9 cellular contexts compared by ENCODE assay signal in genomic region chr6:56595490-56596122, GRCh38. TPM values are rescaled to one million over a fixed set of nuclear protein-coding genes. Genes with fewer than 3 reads are reported as not detected.
A peak's percentile ranks its signal among the peaks of the same experiment; 100 is the strongest.
DNase-seq lines count a peak whose midpoint lies in the region; ATAC-seq and TF ChIP-seq lines count a peak whose summit lies in the region.
"Had no signal": no experiment of that assay in that cellular context is flagged by ENCODE, and none has a peak within 500 bp of the region (broad histone marks: within the 10 kb centered on the region; RNA-seq: fewer than 3 reads in every experiment).

No MANE protein-coding gene starts in this region.

- H3K27me3 Mint-ChIP-seq in T-helper 2 cell treated with Interferon-gamma antibody and Interleukin-4, amounts not matched to agents 5 μg/mL and 100 μg/mL, for 36 hours (ENCODE audit: low read depth): no peaks in the 10 kb centered on the region
- no peaks in the 10 kb centered on the region for H3K27me3 Mint-ChIP-seq in central memory CD8-positive, alpha-beta T cell

- no peak for TF ChIP-seq POLR2A in right lobe of liver (IDR thresholded peaks at IDR 0.05)

- H3K4me3 ChIP-seq in right lobe of liver: no peak overlapping the region

- ATAC-seq in HG02610 (IDR thresholded peaks at IDR 0.05; ENCODE audit: unreplicated experiment): peak; percentile 35
- ATAC-seq in central memory CD8-positive, alpha-beta T cell (replicated peaks; ENCODE audit: extremely low read depth, poor library complexity, severe bottlenecking): peak; percentile 70
- ATAC-seq in right lobe of liver: peak; percentile 56 to 70 (median 68)

- H3K9me3 ChIP-seq in right lobe of liver: no peaks in the 10 kb centered on the region

- peak; percentile 18 to 66 for DNase-seq in NCI-H524 (lab: John Stamatoyannopoulos, UW)
- no peak for DNase-seq in NCI-H524 treated with DMSO at 0.1 percent for 48 hours (lab: John Stamatoyannopoulos, UW)
- peak; percentile 2 to 79 (median 31) for DNase-seq in NCI-H1417 (lab: John Stamatoyannopoulos, UW)
- peak; percentile 34 for DNase-seq in T-helper 2 cell treated with Interferon-gamma antibody and Interleukin-4, amounts not matched to agents 5 μg/mL and 100 μg/mL, for 36 hours (ENCODE audit: low spot score)
- no peak for DNase-seq in central memory CD8-positive, alpha-beta T cell (ENCODE audit: low spot score in 2 of 2)
- DNase-seq in right lobe of liver: no peak
- DNase-seq in stimulated activated CD8-positive, alpha-beta memory T cell treated with anti-CD3 and anti-CD28 coated beads, Interleukin-7, amount 100 ng/mL, for 4 hours (ENCODE audit: low read depth in 2 of 2): peak; percentile 1 to 8

- peaks cover 25% of the 10 kb centered on the region for H3K4me1 Mint-ChIP-seq in T-helper 2 cell treated with Interferon-gamma antibody and Interleukin-4, amounts not matched to agents 5 μg/mL and 100 μg/mL, for 36 hours (ENCODE audit: low read depth)
- peaks cover 12% of the 10 kb centered on the region for H3K4me1 Mint-ChIP-seq in central memory CD8-positive, alpha-beta T cell

- intact Hi-C loops in right lobe of liver (cut with DNase I): loop anchor here (10.0 kb wide), 2 partner anchors 231 to 241 kb away; no protein-coding TSS in a partner anchor

- peaks cover 0 to 55% (median 24%) of the 10 kb centered on the region in 4 donors for H3K36me3 ChIP-seq in right lobe of liver

- H3K27ac Mint-ChIP-seq in T-helper 2 cell treated with Interferon-gamma antibody and Interleukin-4, amounts not matched to agents 5 μg/mL and 100 μg/mL, for 36 hours: no peak overlapping the region
- no peak overlapping the region for H3K27ac Mint-ChIP-seq in central memory CD8-positive, alpha-beta T cell (ENCODE audit: low read depth)

- H3K27me3 ChIP-seq in right lobe of liver: no peaks in the 10 kb centered on the region

- WGBS in right lobe of liver (ENCODE audit: insufficient coverage, low coverage, low lambda C conversion rate, missing lambda C conversion rate): 31% methylated on average over 4 of the region's 6 CpGs

- no peak overlapping the region for H3K27ac ChIP-seq in right lobe of liver

- TF ChIP-seq CTCF in right lobe of liver (IDR thresholded peaks at IDR 0.05): peak; percentile 35 to 56 (median 48)

- no peak overlapping the region for H3K4me3 Mint-ChIP-seq in T-helper 2 cell treated with Interferon-gamma antibody and Interleukin-4, amounts not matched to agents 5 μg/mL and 100 μg/mL, for 36 hours
- no peak overlapping the region for H3K4me3 Mint-ChIP-seq in central memory CD8-positive, alpha-beta T cell

- no peaks in the 10 kb centered on the region for H3K36me3 Mint-ChIP-seq in T-helper 2 cell treated with Interferon-gamma antibody and Interleukin-4, amounts not matched to agents 5 μg/mL and 100 μg/mL, for 36 hours (ENCODE audit: low read depth)
- H3K36me3 Mint-ChIP-seq in central memory CD8-positive, alpha-beta T cell (ENCODE audit: insufficient read depth): no peaks in the 10 kb centered on the region
- H3K36me3 Mint-ChIP-seq: CD8-positive, alpha-beta memory T cell had no signal

- no peaks in the 10 kb centered on the region for H3K4me1 ChIP-seq in right lobe of liver

- H3K9me3 Mint-ChIP-seq in T-helper 2 cell treated with Interferon-gamma antibody and Interleukin-4, amounts not matched to agents 5 μg/mL and 100 μg/mL, for 36 hours: no peaks in the 10 kb centered on the region
- no peaks in the 10 kb centered on the region for H3K9me3 Mint-ChIP-seq in central memory CD8-positive, alpha-beta T cell
- H3K9me3 Mint-ChIP-seq: CD8-positive, alpha-beta memory T cell had no signal

RNA-seq across cellular contexts. Expression of gene DST, which starts 47.1 kb away (rescaled TPM):
- total RNA-seq in right lobe of liver: 100 to 1,000 TPM in 5 of 6 experiments, 10 to 100 TPM in 1; 92.1 to 207 (median 156) TPM

Comparison
In these comparisons a context has a peak if more than half of its experiments do, and no peak if none do; other contexts are left out.
1. DNase-seq: peak in NCI-H524 (2 of 2), NCI-H1417 (3 of 3), T-helper 2 cell treated with Interferon-gamma antibody and Interleukin-4, amounts not matched to agents 5 μg/mL and 100 μg/mL, for 36 hours (single experiment) and stimulated activated CD8-positive, alpha-beta memory T cell treated with anti-CD3 and anti-CD28 coated beads, Interleukin-7, amount 100 ng/mL, for 4 hours (2 of 2); none in NCI-H524 treated with DMSO at 0.1 percent for 48 hours (single experiment), central memory CD8-positive, alpha-beta T cell (0 of 2) and right lobe of liver (0 of 3).
2. Peak in every context shown above with its lines, with median percentiles within 50 percentile points of each other: ATAC-seq.